In genomic region chr11:65565624-65566453, GRCh38 we compare ENCODE assay signal across 9 cellular contexts. TPM values are rescaled to one million over a fixed set of nuclear protein-coding genes. Genes with fewer than 3 reads are reported as not detected.
DNase-seq lines count a peak whose midpoint lies in the region; ATAC-seq and TF ChIP-seq lines count a peak whose summit lies in the region.
"Had no signal": no experiment of that assay in that cellular context is flagged by ENCODE, and none has a peak within 500 bp of the region (broad histone marks: within the 10 kb centered on the region; RNA-seq: fewer than 3 reads in every experiment).

No MANE protein-coding gene starts in this region.

- POLR2A ChIA-PET in AG04450 (lab: Yijun Ruan, JAX) = interaction anchor here (0.6 to 1.1 kb wide), 2 partner anchors 430 to 747 kb away, joined by 3 to 4 read pairs; no protein-coding TSS in a partner anchor

- H3K27ac ChIP-seq in AG04450 (ENCODE audit: low read depth, low read length) (peak overlapping the region; percentile 11), right lobe of liver (no peak overlapping the region)

- H3K9me3 ChIP-seq in AG04450 (ENCODE audit: control insufficient read depth, insufficient read depth, low read length) = peaks cover 4% of the 10 kb centered on the region; the same call in 1 of the 2 replicates
- H3K9me3 ChIP-seq in right lobe of liver = no peaks in the 10 kb centered on the region

- peaks cover 0 to 16% (median 5%) of the 10 kb centered on the region in 4 donors for H3K4me1 ChIP-seq in right lobe of liver

- peak overlapping the region; percentile 74 to 84 (median 81) for H3K27ac Mint-ChIP-seq in IgD-negative memory B cell
- H3K27ac Mint-ChIP-seq in activated naive CD4-positive, alpha-beta T cell treated with anti-CD3 and anti-CD28 coated beads, Interleukin-2, amount 10 ng/mL, durations not matched to agents 7 days and 5 days = peak overlapping the region; percentile 97

- no peaks in the 10 kb centered on the region for H3K36me3 ChIP-seq in right lobe of liver

- no peak for DNase-seq in AG04450 (ENCODE audit: low read depth, low spot score)
- peak; percentile 61 for DNase-seq in activated naive CD4-positive, alpha-beta T cell treated with anti-CD3 and anti-CD28 coated beads, Interleukin-2, amount 10 ng/mL, durations not matched to agents 7 days and 5 days
- DNase-seq in lung microvascular endothelial cell (ENCODE audit: low read depth in 2 of 2) = peak; percentile 52 to 64
- no peak for DNase-seq in right lobe of liver
- no peak for DNase-seq in NCI-H2107 treated with DMSO at 0.1 percent for 48 hours (lab: John Stamatoyannopoulos, UW; ENCODE audit: unreplicated experiment)
- no peak for DNase-seq in putamen (ENCODE audit: low spot score)
- DNase-seq: mesendoderm had no signal

- CTCF ChIA-PET in AG04450 (lab: Charles Lee) = interaction anchor here (0.6 to 0.7 kb wide), 2 partner anchors 318 to 503 kb away, joined by 3 to 4 read pairs; no protein-coding TSS in a partner anchor
- CTCF ChIA-PET in activated naive CD4-positive, alpha-beta T cell treated with anti-CD3 and anti-CD28 coated beads, Interleukin-2, amount 10 ng/mL, durations not matched to agents 7 days and 5 days (lab: Charles Lee) = interaction anchor here (0.6 to 2.2 kb wide), 7 partner anchors 9 to 279 kb away, joined by 3 to 13 read pairs (median 6); no protein-coding TSS in a partner anchor

- WGBS in right lobe of liver (ENCODE audit: insufficient coverage, low coverage, low lambda C conversion rate, missing lambda C conversion rate) = 44% methylated on average over 5 of the region's 7 CpGs

- no peak overlapping the region for H3K4me3 ChIP-seq in AG04450 (ENCODE audit: low read depth, low read length)
- H3K4me3 ChIP-seq in right lobe of liver = no peak overlapping the region

- H3K4me3 Mint-ChIP-seq in IgD-negative memory B cell = peak overlapping the region in 3 of 4 donors; percentile 34 to 68 (median 45)
- peak overlapping the region; percentile 29 for H3K4me3 Mint-ChIP-seq in activated naive CD4-positive, alpha-beta T cell treated with anti-CD3 and anti-CD28 coated beads, Interleukin-2, amount 10 ng/mL, durations not matched to agents 7 days and 5 days

- no peak for ATAC-seq in right lobe of liver
- ATAC-seq in GM21360 (IDR thresholded peaks at IDR 0.05; ENCODE audit: unreplicated experiment) = no peak

- H3K9me3 Mint-ChIP-seq in IgD-negative memory B cell = no peaks in the 10 kb centered on the region
- no peaks in the 10 kb centered on the region for H3K9me3 Mint-ChIP-seq in activated naive CD4-positive, alpha-beta T cell treated with anti-CD3 and anti-CD28 coated beads, Interleukin-2, amount 10 ng/mL, durations not matched to agents 7 days and 5 days

- no peaks in the 10 kb centered on the region for H3K27me3 ChIP-seq in AG04450 (ENCODE audit: control insufficient read depth, insufficient read depth, low read length)
- no peaks in the 10 kb centered on the region for H3K27me3 ChIP-seq in right lobe of liver

- no peak for TF ChIP-seq CTCF in AG04450 (IDR thresholded peaks at IDR 0.05; ENCODE audit: low read depth, low read length)
- no peak for TF ChIP-seq CTCF in right lobe of liver (IDR thresholded peaks at IDR 0.05)

- peaks cover 20 to 29% (median 26%) of the 10 kb centered on the region in 3 donors for H3K4me1 Mint-ChIP-seq in IgD-negative memory B cell
- peaks cover 61% of the 10 kb centered on the region for H3K4me1 Mint-ChIP-seq in activated naive CD4-positive, alpha-beta T cell treated with anti-CD3 and anti-CD28 coated beads, Interleukin-2, amount 10 ng/mL, durations not matched to agents 7 days and 5 days

- intact Hi-C loops in right lobe of liver (cut with DNase I) = no loop called here

- no peak for TF ChIP-seq POLR2A in right lobe of liver (IDR thresholded peaks at IDR 0.05)

- no peaks in the 10 kb centered on the region for H3K27me3 Mint-ChIP-seq in IgD-negative memory B cell
- H3K27me3 Mint-ChIP-seq in activated naive CD4-positive, alpha-beta T cell treated with anti-CD3 and anti-CD28 coated beads, Interleukin-2, amount 10 ng/mL, durations not matched to agents 7 days and 5 days = peaks cover 5% of the 10 kb centered on the region

- H3K36me3 Mint-ChIP-seq in IgD-negative memory B cell = no peaks in the 10 kb centered on the region
- peaks cover 16% of the 10 kb centered on the region for H3K36me3 Mint-ChIP-seq in activated naive CD4-positive, alpha-beta T cell treated with anti-CD3 and anti-CD28 coated beads, Interleukin-2, amount 10 ng/mL, durations not matched to agents 7 days and 5 days

RNA-seq across cellular contexts. Expression of gene ZNRD2, which starts 4.4 kb away (rescaled TPM):
- polyA plus RNA-seq in AG04450 (2011; rRNA removed) (23.5 and 44.3 TPM in 2 replicates), IgD-negative memory B cell (86.4 TPM)
- 6.1 and 6.3 TPM in 2 replicates for polyA minus RNA-seq in AG04450 (2011; rRNA and poly(A)+ RNA removed)
- total RNA-seq in lung microvascular endothelial cell (30.8 and 32.7 TPM in 2 replicates), right lobe of liver (10 to 100 TPM; 11.6 to 43.2 (median 16.5) TPM)

RNA-seq across cellular contexts. Expression of gene FAM89B, which starts 6.5 kb away (rescaled TPM):
- polyA plus RNA-seq in AG04450 (2011; rRNA removed) (28.8 and 40.8 TPM in 2 replicates), IgD-negative memory B cell (49.0 TPM)
- polyA minus RNA-seq in AG04450 (2011; rRNA and poly(A)+ RNA removed) = 16.5 and 25.0 TPM in 2 replicates
- total RNA-seq in lung microvascular endothelial cell (17.7 and 23.2 TPM in 2 replicates), right lobe of liver (10 to 100 TPM; 12.8 to 20.6 (median 14.6) TPM)

RNA-seq across cellular contexts. Expression of gene LTBP3, which starts 7.7 kb away (rescaled TPM):
- polyA plus RNA-seq in AG04450 (2011; rRNA removed) = 25.3 and 49.2 TPM in 2 replicates
- 17.7 and 25.7 TPM in 2 replicates for polyA minus RNA-seq in AG04450 (2011; rRNA and poly(A)+ RNA removed)
- 37.4 TPM for polyA plus RNA-seq in IgD-negative memory B cell
- total RNA-seq in lung microvascular endothelial cell = 20.5 and 23.0 TPM in 2 replicates
- 10 to 100 TPM; 26.6 to 94.1 (median 46.8) TPM for total RNA-seq in right lobe of liver

RNA-seq across cellular contexts. Expression of gene EHBP1L1, which starts 10.0 kb away (rescaled TPM):
- polyA plus RNA-seq in AG04450 (2011; rRNA removed) = 11.3 and 15.2 TPM in 2 replicates
- polyA minus RNA-seq in AG04450 (2011; rRNA and poly(A)+ RNA removed) = 11.4 and 14.3 TPM in 2 replicates
- 16.1 TPM for polyA plus RNA-seq in IgD-negative memory B cell
- 2.0 and 4.8 TPM in 2 replicates for total RNA-seq in lung microvascular endothelial cell
- total RNA-seq in right lobe of liver = 10 to 100 TPM; 10.0 to 29.9 (median 13.7) TPM

RNA-seq across cellular contexts. Expression of gene KCNK7, which starts 29.8 kb away (rescaled TPM):
- polyA plus RNA-seq in AG04450 (2011; rRNA removed) = 0.17 TPM in 1 of 2 replicates, not detected in the other
- not detected in 2 replicates for polyA minus RNA-seq in AG04450 (2011; rRNA and poly(A)+ RNA removed)
- not detected for polyA plus RNA-seq in IgD-negative memory B cell
- total RNA-seq in lung microvascular endothelial cell = under 0.01 and 0.20 TPM in 2 replicates
- total RNA-seq in right lobe of liver = under 1 TPM in 1 of 6 experiments, not detected in 5; 0.31 TPM

Comparison
In these comparisons a context has a peak if more than half of its experiments do, and no peak if none do; other contexts are left out.
1. DNase-seq: peak in activated naive CD4-positive, alpha-beta T cell treated with anti-CD3 and anti-CD28 coated beads, Interleukin-2, amount 10 ng/mL, durations not matched to agents 7 days and 5 days (single experiment) and lung microvascular endothelial cell (2 of 2); none in AG04450 (single experiment), right lobe of liver (0 of 3), NCI-H2107 treated with DMSO at 0.1 percent for 48 hours (single experiment) and putamen (single experiment).